3 cellular contexts compared by ENCODE assay signal in the genomic region with DNA sequence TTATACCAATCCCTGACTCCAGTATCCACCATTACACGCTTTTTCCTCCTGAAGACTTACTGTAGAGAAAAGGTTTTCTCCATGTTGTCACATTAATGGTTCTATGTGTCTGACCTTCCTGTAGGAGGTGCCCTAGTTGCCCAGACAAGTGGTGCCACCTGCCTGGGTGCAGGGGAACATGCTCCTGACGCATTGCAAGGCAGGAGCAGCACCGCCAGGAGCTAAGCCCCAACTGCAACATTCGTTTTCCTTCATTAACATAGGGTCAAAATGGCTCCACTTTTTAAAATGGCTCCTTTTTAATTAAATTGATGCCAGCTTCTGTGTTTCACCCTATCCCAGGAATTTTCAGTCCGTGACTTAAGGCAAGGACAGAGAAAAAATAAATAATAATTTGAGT.
TF ChIP-seq lines count a peak whose summit lies in the region.

No MANE protein-coding gene starts in this region.

TF ChIP-seq in SK-N-SH, 30 proteins besides CTCF, POLR2A, EP300 and RAD21 (continued from another document):
- TF ChIP-seq REST (IDR thresholded peaks at IDR 0.05; ENCODE audit: low read depth, low read length) (no peak), EZH2phosphoT487 (IDR thresholded peaks at IDR 0.05; ENCODE audit: borderline replicate concordance, low read depth) (no peak), NRF1 (IDR thresholded peaks at IDR 0.05; ENCODE audit: low read depth, low read length) (no peak), RFX5 (IDR thresholded peaks at IDR 0.05; ENCODE audit: low read length) (no peak), FOXJ3 (CRISPR knock-in tag; IDR thresholded peaks at IDR 0.05) (no peak), NFIC (IDR thresholded peaks at IDR 0.05; ENCODE audit: borderline replicate concordance) (no peak)

TF ChIP-seq in SK-N-SH treated with all-trans-retinoic acid at 6 μM for 48 hours, 23 proteins besides CTCF, POLR2A, EP300 and RAD21 (continued from another document):
- TF ChIP-seq TCF4 (CRISPR knock-in tag; IDR thresholded peaks at IDR 0.05; ENCODE audit: borderline replicate concordance) = no peak
- TF ChIP-seq, protein P1, sequence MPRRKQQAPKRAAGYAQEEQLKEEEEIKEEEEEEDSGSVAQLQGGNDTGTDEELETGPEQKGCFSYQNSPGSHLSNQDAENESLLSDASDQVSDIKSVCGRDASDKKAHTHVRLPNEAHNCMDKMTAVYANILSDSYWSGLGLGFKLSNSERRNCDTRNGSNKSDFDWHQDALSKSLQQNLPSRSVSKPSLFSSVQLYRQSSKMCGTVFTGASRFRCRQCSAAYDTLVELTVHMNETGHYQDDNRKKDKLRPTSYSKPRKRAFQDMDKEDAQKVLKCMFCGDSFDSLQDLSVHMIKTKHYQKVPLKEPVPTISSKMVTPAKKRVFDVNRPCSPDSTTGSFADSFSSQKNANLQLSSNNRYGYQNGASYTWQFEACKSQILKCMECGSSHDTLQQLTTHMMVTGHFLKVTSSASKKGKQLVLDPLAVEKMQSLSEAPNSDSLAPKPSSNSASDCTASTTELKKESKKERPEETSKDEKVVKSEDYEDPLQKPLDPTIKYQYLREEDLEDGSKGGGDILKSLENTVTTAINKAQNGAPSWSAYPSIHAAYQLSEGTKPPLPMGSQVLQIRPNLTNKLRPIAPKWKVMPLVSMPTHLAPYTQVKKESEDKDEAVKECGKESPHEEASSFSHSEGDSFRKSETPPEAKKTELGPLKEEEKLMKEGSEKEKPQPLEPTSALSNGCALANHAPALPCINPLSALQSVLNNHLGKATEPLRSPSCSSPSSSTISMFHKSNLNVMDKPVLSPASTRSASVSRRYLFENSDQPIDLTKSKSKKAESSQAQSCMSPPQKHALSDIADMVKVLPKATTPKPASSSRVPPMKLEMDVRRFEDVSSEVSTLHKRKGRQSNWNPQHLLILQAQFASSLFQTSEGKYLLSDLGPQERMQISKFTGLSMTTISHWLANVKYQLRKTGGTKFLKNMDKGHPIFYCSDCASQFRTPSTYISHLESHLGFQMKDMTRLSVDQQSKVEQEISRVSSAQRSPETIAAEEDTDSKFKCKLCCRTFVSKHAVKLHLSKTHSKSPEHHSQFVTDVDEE (CRISPR knock-in tag; IDR thresholded peaks at IDR 0.05) = no peak
- no peak for TF ChIP-seq CSDC2 (CRISPR knock-in tag; IDR thresholded peaks at IDR 0.05)
- no peak for TF ChIP-seq PATZ1 (CRISPR knock-in tag; IDR thresholded peaks at IDR 0.05; ENCODE audit: borderline replicate concordance)
- TF ChIP-seq, protein P2, sequence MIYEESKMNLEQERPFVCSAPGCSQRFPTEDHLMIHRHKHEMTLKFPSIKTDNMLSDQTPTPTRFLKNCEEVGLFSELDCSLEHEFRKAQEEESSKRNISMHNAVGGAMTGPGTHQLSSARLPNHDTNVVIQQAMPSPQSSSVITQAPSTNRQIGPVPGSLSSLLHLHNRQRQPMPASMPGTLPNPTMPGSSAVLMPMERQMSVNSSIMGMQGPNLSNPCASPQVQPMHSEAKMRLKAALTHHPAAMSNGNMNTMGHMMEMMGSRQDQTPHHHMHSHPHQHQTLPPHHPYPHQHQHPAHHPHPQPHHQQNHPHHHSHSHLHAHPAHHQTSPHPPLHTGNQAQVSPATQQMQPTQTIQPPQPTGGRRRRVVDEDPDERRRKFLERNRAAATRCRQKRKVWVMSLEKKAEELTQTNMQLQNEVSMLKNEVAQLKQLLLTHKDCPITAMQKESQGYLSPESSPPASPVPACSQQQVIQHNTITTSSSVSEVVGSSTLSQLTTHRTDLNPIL (CRISPR knock-in tag; IDR thresholded peaks at IDR 0.05; ENCODE audit: low read depth) = no peak
- no peak for TF ChIP-seq OSR1 (CRISPR knock-in tag; IDR thresholded peaks at IDR 0.05)
- no peak for TF ChIP-seq ARNTL (CRISPR knock-in tag; IDR thresholded peaks at IDR 0.05; ENCODE audit: borderline replicate concordance, low read depth)
- TF ChIP-seq, protein P3, sequence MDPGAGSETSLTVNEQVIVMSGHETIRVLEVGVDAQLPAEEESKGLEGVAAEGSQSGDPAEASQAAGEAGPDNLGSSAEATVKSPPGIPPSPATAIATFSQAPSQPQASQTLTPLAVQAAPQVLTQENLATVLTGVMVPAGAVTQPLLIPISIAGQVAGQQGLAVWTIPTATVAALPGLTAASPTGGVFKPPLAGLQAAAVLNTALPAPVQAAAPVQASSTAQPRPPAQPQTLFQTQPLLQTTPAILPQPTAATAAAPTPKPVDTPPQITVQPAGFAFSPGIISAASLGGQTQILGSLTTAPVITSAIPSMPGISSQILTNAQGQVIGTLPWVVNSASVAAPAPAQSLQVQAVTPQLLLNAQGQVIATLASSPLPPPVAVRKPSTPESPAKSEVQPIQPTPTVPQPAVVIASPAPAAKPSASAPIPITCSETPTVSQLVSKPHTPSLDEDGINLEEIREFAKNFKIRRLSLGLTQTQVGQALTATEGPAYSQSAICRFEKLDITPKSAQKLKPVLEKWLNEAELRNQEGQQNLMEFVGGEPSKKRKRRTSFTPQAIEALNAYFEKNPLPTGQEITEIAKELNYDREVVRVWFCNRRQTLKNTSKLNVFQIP (CRISPR knock-in tag; IDR thresholded peaks at IDR 0.05; ENCODE audit: borderline replicate concordance, low read depth) = no peak
- no peak for TF ChIP-seq RARB (CRISPR knock-in tag; IDR thresholded peaks at IDR 0.05)
- TF ChIP-seq ESRRG (CRISPR knock-in tag; IDR thresholded peaks at IDR 0.05) = no peak
- no peak for TF ChIP-seq ZNF70 (CRISPR knock-in tag; IDR thresholded peaks at IDR 0.05)

TF ChIP-seq in WTC11, 78 proteins besides CTCF, POLR2A, EP300 and RAD21 (continued from another document):
- TF ChIP-seq, protein P4, sequence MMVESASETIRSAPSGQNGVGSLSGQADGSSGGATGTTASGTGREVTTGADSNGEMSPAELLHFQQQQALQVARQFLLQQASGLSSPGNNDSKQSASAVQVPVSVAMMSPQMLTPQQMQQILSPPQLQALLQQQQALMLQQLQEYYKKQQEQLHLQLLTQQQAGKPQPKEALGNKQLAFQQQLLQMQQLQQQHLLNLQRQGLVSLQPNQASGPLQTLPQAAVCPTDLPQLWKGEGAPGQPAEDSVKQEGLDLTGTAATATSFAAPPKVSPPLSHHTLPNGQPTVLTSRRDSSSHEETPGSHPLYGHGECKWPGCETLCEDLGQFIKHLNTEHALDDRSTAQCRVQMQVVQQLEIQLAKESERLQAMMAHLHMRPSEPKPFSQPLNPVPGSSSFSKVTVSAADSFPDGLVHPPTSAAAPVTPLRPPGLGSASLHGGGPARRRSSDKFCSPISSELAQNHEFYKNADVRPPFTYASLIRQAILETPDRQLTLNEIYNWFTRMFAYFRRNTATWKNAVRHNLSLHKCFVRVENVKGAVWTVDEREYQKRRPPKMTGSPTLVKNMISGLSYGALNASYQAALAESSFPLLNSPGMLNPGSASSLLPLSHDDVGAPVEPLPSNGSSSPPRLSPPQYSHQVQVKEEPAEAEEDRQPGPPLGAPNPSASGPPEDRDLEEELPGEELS (CRISPR knock-in tag; IDR thresholded peaks at IDR 0.05) = no peak
- no peak for TF ChIP-seq ZNF423 (CRISPR knock-in tag; IDR thresholded peaks at IDR 0.05)
- TF ChIP-seq, protein P5, sequence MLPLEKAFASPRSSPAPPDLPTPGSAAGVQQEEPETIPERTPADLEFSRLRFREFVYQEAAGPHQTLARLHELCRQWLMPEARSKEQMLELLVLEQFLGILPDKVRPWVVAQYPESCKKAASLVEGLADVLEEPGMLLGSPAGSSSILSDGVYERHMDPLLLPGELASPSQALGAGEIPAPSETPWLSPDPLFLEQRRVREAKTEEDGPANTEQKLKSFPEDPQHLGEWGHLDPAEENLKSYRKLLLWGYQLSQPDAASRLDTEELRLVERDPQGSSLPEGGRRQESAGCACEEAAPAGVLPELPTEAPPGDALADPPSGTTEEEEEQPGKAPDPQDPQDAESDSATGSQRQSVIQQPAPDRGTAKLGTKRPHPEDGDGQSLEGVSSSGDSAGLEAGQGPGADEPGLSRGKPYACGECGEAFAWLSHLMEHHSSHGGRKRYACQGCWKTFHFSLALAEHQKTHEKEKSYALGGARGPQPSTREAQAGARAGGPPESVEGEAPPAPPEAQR (CRISPR knock-in tag; IDR thresholded peaks at IDR 0.05) = no peak
- no peak for TF ChIP-seq TEAD4 (CRISPR knock-in tag; IDR thresholded peaks at IDR 0.05)
- TF ChIP-seq ZNF232 (CRISPR knock-in tag; IDR thresholded peaks at IDR 0.05) = no peak
- TF ChIP-seq MLX (CRISPR knock-in tag; IDR thresholded peaks at IDR 0.05) = no peak
- no peak for TF ChIP-seq FOXJ3 (CRISPR knock-in tag; IDR thresholded peaks at IDR 0.05; ENCODE audit: borderline replicate concordance)
- TF ChIP-seq RELA (CRISPR knock-in tag; IDR thresholded peaks at IDR 0.05; ENCODE audit: borderline replicate concordance) = no peak
- TF ChIP-seq, protein P6, sequence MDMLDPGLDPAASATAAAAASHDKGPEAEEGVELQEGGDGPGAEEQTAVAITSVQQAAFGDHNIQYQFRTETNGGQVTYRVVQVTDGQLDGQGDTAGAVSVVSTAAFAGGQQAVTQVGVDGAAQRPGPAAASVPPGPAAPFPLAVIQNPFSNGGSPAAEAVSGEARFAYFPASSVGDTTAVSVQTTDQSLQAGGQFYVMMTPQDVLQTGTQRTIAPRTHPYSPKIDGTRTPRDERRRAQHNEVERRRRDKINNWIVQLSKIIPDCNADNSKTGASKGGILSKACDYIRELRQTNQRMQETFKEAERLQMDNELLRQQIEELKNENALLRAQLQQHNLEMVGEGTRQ (CRISPR knock-in tag; IDR thresholded peaks at IDR 0.05) = no peak
- TF ChIP-seq ZNF425 (CRISPR knock-in tag; conservative IDR thresholded peaks at IDR 0.05) = no peak
- TF ChIP-seq, protein P7, sequence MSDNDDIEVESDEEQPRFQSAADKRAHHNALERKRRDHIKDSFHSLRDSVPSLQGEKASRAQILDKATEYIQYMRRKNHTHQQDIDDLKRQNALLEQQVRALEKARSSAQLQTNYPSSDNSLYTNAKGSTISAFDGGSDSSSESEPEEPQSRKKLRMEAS (CRISPR knock-in tag; IDR thresholded peaks at IDR 0.05) = no peak; the same call in 1 of the 2 replicates
- TF ChIP-seq, protein P8, sequence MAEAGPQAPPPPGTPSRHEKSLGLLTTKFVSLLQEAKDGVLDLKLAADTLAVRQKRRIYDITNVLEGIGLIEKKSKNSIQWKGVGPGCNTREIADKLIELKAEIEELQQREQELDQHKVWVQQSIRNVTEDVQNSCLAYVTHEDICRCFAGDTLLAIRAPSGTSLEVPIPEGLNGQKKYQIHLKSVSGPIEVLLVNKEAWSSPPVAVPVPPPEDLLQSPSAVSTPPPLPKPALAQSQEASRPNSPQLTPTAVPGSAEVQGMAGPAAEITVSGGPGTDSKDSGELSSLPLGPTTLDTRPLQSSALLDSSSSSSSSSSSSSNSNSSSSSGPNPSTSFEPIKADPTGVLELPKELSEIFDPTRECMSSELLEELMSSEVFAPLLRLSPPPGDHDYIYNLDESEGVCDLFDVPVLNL (CRISPR knock-in tag; IDR thresholded peaks at IDR 0.05; ENCODE audit: borderline replicate concordance, low read depth) = no peak
- TF ChIP-seq, protein P9, sequence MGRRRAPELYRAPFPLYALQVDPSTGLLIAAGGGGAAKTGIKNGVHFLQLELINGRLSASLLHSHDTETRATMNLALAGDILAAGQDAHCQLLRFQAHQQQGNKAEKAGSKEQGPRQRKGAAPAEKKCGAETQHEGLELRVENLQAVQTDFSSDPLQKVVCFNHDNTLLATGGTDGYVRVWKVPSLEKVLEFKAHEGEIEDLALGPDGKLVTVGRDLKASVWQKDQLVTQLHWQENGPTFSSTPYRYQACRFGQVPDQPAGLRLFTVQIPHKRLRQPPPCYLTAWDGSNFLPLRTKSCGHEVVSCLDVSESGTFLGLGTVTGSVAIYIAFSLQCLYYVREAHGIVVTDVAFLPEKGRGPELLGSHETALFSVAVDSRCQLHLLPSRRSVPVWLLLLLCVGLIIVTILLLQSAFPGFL (CRISPR knock-in tag; IDR thresholded peaks at IDR 0.05; ENCODE audit: borderline replicate concordance) = no peak
- TF ChIP-seq ZNF396 (CRISPR knock-in tag; IDR thresholded peaks at IDR 0.05; ENCODE audit: borderline replicate concordance) = no peak
- TF ChIP-seq, protein P10, sequence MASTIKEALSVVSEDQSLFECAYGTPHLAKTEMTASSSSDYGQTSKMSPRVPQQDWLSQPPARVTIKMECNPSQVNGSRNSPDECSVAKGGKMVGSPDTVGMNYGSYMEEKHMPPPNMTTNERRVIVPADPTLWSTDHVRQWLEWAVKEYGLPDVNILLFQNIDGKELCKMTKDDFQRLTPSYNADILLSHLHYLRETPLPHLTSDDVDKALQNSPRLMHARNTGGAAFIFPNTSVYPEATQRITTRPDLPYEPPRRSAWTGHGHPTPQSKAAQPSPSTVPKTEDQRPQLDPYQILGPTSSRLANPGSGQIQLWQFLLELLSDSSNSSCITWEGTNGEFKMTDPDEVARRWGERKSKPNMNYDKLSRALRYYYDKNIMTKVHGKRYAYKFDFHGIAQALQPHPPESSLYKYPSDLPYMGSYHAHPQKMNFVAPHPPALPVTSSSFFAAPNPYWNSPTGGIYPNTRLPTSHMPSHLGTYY (CRISPR knock-in tag; IDR thresholded peaks at IDR 0.05) = no peak
